1 cellular context compared by ENCODE assay signal in genomic region chr7:92245487-92246362, GRCh38.
TF ChIP-seq lines count a peak whose summit lies in the region.

A gene with protein sequence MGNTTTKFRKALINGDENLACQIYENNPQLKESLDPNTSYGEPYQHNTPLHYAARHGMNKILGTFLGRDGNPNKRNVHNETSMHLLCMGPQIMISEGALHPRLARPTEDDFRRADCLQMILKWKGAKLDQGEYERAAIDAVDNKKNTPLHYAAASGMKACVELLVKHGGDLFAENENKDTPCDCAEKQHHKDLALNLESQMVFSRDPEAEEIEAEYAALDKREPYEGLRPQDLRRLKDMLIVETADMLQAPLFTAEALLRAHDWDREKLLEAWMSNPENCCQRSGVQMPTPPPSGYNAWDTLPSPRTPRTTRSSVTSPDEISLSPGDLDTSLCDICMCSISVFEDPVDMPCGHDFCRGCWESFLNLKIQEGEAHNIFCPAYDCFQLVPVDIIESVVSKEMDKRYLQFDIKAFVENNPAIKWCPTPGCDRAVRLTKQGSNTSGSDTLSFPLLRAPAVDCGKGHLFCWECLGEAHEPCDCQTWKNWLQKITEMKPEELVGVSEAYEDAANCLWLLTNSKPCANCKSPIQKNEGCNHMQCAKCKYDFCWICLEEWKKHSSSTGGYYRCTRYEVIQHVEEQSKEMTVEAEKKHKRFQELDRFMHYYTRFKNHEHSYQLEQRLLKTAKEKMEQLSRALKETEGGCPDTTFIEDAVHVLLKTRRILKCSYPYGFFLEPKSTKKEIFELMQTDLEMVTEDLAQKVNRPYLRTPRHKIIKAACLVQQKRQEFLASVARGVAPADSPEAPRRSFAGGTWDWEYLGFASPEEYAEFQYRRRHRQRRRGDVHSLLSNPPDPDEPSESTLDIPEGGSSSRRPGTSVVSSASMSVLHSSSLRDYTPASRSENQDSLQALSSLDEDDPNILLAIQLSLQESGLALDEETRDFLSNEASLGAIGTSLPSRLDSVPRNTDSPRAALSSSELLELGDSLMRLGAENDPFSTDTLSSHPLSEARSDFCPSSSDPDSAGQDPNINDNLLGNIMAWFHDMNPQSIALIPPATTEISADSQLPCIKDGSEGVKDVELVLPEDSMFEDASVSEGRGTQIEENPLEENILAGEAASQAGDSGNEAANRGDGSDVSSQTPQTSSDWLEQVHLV (plus strand): TSS chr7:92245974. CDS start chr7:92294979, 49,005 bp downstream.
Gene KRIT1, minus strand, starts transcription at chr7:92245914. Its CDS starts 3,779 bp downstream, at chr7:92242135.

TF ChIP-seq in K562, 482 proteins besides CTCF, POLR2A, EP300 and RAD21 (continued from another document and continues in another):
- TF ChIP-seq NKRF (IDR thresholded peaks at IDR 0.05; ENCODE audit: borderline replicate concordance) (peak; percentile 94), FOSL1 (tag; conservative IDR thresholded peaks at IDR 0.05) (peak; percentile 28; the same call in 1 of the 2 replicates), SREBF1 (IDR thresholded peaks at IDR 0.05; ENCODE audit: borderline replicate concordance, low read depth, low read length) (peak; percentile 50; the same call in 1 of the 2 replicates), HMGXB4 (CRISPR knock-in tag; IDR thresholded peaks at IDR 0.05) (peak; percentile 90), NONO (IDR thresholded peaks at IDR 0.05; ENCODE audit: low read depth in 2 of 2, low read length in 1 of 2) (0 out of 4 replicates have a peak, but pooled peaks of 1 of the 2 experiments have one; percentile 26), MEF2D (tag; conservative IDR thresholded peaks at IDR 0.05; ENCODE audit: low read depth) (peak; percentile 68; the same call in 1 of the 2 replicates), ARID4B (CRISPR knock-in tag; IDR thresholded peaks at IDR 0.05) (peak; percentile 89), GATAD2B (IDR thresholded peaks at IDR 0.05; ENCODE audit: borderline replicate concordance) (no peak), POLR2AphosphoS2 (IDR thresholded peaks at IDR 0.05; ENCODE audit: low read length) (peak; percentile 67; the same call in 1 of the 2 replicates), HMGN3 (IDR thresholded peaks at IDR 0.05; ENCODE audit: borderline replicate concordance, extremely low read depth, insufficient read length, low read depth, low read length) (peak; percentile 30), SAFB (IDR thresholded peaks at IDR 0.05; ENCODE audit: borderline replicate concordance, low read depth, low read length) (peak; percentile 29; the same call in 1 of the 2 replicates)
- TF ChIP-seq, protein P1, sequence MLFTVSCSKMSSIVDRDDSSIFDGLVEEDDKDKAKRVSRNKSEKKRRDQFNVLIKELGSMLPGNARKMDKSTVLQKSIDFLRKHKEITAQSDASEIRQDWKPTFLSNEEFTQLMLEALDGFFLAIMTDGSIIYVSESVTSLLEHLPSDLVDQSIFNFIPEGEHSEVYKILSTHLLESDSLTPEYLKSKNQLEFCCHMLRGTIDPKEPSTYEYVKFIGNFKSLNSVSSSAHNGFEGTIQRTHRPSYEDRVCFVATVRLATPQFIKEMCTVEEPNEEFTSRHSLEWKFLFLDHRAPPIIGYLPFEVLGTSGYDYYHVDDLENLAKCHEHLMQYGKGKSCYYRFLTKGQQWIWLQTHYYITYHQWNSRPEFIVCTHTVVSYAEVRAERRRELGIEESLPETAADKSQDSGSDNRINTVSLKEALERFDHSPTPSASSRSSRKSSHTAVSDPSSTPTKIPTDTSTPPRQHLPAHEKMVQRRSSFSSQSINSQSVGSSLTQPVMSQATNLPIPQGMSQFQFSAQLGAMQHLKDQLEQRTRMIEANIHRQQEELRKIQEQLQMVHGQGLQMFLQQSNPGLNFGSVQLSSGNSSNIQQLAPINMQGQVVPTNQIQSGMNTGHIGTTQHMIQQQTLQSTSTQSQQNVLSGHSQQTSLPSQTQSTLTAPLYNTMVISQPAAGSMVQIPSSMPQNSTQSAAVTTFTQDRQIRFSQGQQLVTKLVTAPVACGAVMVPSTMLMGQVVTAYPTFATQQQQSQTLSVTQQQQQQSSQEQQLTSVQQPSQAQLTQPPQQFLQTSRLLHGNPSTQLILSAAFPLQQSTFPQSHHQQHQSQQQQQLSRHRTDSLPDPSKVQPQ (CRISPR knock-in tag; IDR thresholded peaks at IDR 0.05; ENCODE audit: borderline replicate concordance) = no peak
- TF ChIP-seq, protein P2, sequence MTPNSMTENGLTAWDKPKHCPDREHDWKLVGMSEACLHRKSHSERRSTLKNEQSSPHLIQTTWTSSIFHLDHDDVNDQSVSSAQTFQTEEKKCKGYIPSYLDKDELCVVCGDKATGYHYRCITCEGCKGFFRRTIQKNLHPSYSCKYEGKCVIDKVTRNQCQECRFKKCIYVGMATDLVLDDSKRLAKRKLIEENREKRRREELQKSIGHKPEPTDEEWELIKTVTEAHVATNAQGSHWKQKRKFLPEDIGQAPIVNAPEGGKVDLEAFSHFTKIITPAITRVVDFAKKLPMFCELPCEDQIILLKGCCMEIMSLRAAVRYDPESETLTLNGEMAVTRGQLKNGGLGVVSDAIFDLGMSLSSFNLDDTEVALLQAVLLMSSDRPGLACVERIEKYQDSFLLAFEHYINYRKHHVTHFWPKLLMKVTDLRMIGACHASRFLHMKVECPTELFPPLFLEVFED (CRISPR knock-in tag; conservative IDR thresholded peaks at IDR 0.05) = 0 out of 2 replicates have a peak, but pooled peaks have one; percentile 68
- TF ChIP-seq, protein P3, sequence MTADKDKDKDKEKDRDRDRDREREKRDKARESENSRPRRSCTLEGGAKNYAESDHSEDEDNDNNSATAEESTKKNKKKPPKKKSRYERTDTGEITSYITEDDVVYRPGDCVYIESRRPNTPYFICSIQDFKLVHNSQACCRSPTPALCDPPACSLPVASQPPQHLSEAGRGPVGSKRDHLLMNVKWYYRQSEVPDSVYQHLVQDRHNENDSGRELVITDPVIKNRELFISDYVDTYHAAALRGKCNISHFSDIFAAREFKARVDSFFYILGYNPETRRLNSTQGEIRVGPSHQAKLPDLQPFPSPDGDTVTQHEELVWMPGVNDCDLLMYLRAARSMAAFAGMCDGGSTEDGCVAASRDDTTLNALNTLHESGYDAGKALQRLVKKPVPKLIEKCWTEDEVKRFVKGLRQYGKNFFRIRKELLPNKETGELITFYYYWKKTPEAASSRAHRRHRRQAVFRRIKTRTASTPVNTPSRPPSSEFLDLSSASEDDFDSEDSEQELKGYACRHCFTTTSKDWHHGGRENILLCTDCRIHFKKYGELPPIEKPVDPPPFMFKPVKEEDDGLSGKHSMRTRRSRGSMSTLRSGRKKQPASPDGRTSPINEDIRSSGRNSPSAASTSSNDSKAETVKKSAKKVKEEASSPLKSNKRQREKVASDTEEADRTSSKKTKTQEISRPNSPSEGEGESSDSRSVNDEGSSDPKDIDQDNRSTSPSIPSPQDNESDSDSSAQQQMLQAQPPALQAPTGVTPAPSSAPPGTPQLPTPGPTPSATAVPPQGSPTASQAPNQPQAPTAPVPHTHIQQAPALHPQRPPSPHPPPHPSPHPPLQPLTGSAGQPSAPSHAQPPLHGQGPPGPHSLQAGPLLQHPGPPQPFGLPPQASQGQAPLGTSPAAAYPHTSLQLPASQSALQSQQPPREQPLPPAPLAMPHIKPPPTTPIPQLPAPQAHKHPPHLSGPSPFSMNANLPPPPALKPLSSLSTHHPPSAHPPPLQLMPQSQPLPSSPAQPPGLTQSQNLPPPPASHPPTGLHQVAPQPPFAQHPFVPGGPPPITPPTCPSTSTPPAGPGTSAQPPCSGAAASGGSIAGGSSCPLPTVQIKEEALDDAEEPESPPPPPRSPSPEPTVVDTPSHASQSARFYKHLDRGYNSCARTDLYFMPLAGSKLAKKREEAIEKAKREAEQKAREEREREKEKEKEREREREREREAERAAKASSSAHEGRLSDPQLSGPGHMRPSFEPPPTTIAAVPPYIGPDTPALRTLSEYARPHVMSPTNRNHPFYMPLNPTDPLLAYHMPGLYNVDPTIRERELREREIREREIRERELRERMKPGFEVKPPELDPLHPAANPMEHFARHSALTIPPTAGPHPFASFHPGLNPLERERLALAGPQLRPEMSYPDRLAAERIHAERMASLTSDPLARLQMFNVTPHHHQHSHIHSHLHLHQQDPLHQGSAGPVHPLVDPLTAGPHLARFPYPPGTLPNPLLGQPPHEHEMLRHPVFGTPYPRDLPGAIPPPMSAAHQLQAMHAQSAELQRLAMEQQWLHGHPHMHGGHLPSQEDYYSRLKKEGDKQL (CRISPR knock-in tag; IDR thresholded peaks at IDR 0.05; ENCODE audit: borderline replicate concordance) = 0 out of 2 replicates have a peak, but pooled peaks have one; percentile 26
- TF ChIP-seq, protein P4, sequence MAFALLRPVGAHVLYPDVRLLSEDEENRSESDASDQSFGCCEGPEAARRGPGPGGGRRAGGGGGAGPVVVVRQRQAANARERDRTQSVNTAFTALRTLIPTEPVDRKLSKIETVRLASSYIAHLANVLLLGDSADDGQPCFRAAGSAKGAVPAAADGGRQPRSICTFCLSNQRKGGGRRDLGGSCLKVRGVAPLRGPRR (CRISPR knock-in tag; IDR thresholded peaks at IDR 0.05) = no peak
- TF ChIP-seq, protein P5, sequence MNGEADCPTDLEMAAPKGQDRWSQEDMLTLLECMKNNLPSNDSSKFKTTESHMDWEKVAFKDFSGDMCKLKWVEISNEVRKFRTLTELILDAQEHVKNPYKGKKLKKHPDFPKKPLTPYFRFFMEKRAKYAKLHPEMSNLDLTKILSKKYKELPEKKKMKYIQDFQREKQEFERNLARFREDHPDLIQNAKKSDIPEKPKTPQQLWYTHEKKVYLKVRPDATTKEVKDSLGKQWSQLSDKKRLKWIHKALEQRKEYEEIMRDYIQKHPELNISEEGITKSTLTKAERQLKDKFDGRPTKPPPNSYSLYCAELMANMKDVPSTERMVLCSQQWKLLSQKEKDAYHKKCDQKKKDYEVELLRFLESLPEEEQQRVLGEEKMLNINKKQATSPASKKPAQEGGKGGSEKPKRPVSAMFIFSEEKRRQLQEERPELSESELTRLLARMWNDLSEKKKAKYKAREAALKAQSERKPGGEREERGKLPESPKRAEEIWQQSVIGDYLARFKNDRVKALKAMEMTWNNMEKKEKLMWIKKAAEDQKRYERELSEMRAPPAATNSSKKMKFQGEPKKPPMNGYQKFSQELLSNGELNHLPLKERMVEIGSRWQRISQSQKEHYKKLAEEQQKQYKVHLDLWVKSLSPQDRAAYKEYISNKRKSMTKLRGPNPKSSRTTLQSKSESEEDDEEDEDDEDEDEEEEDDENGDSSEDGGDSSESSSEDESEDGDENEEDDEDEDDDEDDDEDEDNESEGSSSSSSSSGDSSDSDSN (IDR thresholded peaks at IDR 0.05; ENCODE audit: borderline replicate concordance in 1 of 2, low read depth in 2 of 2, low read length in 2 of 2) = peak; percentile 66 to 72; a peak in 2 of 4 replicates
